8 cellular contexts compared by ENCODE assay signal in genomic region chr1:32335619-32335950, GRCh38. TPM values are rescaled to one million over a fixed set of nuclear protein-coding genes. Genes with fewer than 3 reads are reported as not detected.
A peak's percentile ranks its signal among the peaks of the same experiment; 100 is the strongest.
DNase-seq lines count a peak whose midpoint lies in the region; ATAC-seq and TF ChIP-seq lines count a peak whose summit lies in the region.
"Had no signal": no experiment of that assay in that cellular context is flagged by ENCODE, and none has a peak within 500 bp of the region (broad histone marks: within the 10 kb centered on the region; RNA-seq: fewer than 3 reads in every experiment).

No MANE protein-coding gene starts in this region.

- peak overlapping the region; percentile 75 for H3K4me3 Mint-ChIP-seq in stimulated activated effector memory CD8-positive, alpha-beta T cell treated with anti-CD3 and anti-CD28 coated beads, Interleukin-12 subunit alpha, Interleukin-12 subunit beta, amount 100 ng/mL, for 72 hours

- H3K27ac ChIP-seq in left ventricle myocardium inferior (replicated peaks) = peak overlapping the region; percentile 79

- intact Hi-C loops in left ventricle myocardium inferior (cut with micrococcal nuclease) = no loop called here

- H3K27ac Mint-ChIP-seq in stimulated activated effector memory CD8-positive, alpha-beta T cell treated with anti-CD3 and anti-CD28 coated beads, Interleukin-12 subunit alpha, Interleukin-12 subunit beta, amount 100 ng/mL, for 72 hours = no peak overlapping the region

- peak; percentile 3 for ATAC-seq in stimulated activated effector memory CD8-positive, alpha-beta T cell treated with anti-CD3 and anti-CD28 coated beads, Interleukin-12 subunit alpha, Interleukin-12 subunit beta, amount 100 ng/mL, for 72 hours

- H3K36me3 ChIP-seq in NT2/D1 (ENCODE audit: insufficient read depth, insufficient read length, low read length) = peaks cover 47% of the 10 kb centered on the region
- H3K36me3 ChIP-seq in left ventricle myocardium inferior = peaks cover 30% of the 10 kb centered on the region

- H3K36me3 Mint-ChIP-seq in stimulated activated effector memory CD8-positive, alpha-beta T cell treated with anti-CD3 and anti-CD28 coated beads, Interleukin-12 subunit alpha, Interleukin-12 subunit beta, amount 100 ng/mL, for 72 hours = peaks cover 47% of the 10 kb centered on the region

- H3K9me3 ChIP-seq in NT2/D1 (ENCODE audit: insufficient read depth, low read length) (no peaks in the 10 kb centered on the region), left ventricle myocardium inferior (replicated peaks) (no peaks in the 10 kb centered on the region)

- TF ChIP-seq CTCF in GM20000 (IDR thresholded peaks at IDR 0.05; ENCODE audit: extremely low read depth, missing control alignments) (no peak), left ventricle myocardium inferior (IDR thresholded peaks at IDR 0.05; ENCODE audit: borderline replicate concordance) (no peak)

- H3K27me3 ChIP-seq in NT2/D1 (ENCODE audit: insufficient read depth, insufficient read length) (peaks cover 10% of the 10 kb centered on the region), left ventricle myocardium inferior (ENCODE audit: low read depth) (no peaks in the 10 kb centered on the region)

- DNase-seq in GM20000 (ENCODE audit: low spot score) (peak; percentile 52), NT2/D1 (ENCODE audit: low read depth, low spot score) (no peak), left ventricle myocardium inferior (no peak), pons (ENCODE audit: low spot score) (no peak), NCI-H748 (lab: John Stamatoyannopoulos, UW; ENCODE audit: unreplicated experiment) (no peak)
- no peak for DNase-seq in stimulated activated effector memory CD8-positive, alpha-beta T cell treated with anti-CD3 and anti-CD28 coated beads, Interleukin-12 subunit alpha, Interleukin-12 subunit beta, amount 100 ng/mL, for 72 hours (ENCODE audit: low spot score in 2 of 2)
- DNase-seq in stimulated activated CD4-positive, alpha-beta T cell treated with anti-CD3 and anti-CD28 coated beads, Interleukin-2, amount 100 ng/mL, for 48 hours = no peak

- H3K9me3 Mint-ChIP-seq in stimulated activated effector memory CD8-positive, alpha-beta T cell treated with anti-CD3 and anti-CD28 coated beads, Interleukin-12 subunit alpha, Interleukin-12 subunit beta, amount 100 ng/mL, for 72 hours = no peaks in the 10 kb centered on the region
- H3K9me3 Mint-ChIP-seq: stimulated activated naive CD8-positive, alpha-beta T cell treated with anti-CD3 and anti-CD28 coated beads, Interleukin-15, Interleukin-2, amounts not matched to agents 100 ng/mL and 50 ng/mL, for 24 hours had no signal

- peak overlapping the region; percentile 98 for H3K9ac ChIP-seq in NT2/D1 (ENCODE audit: insufficient read length, low read depth)

- peaks cover 32% of the 10 kb centered on the region for H3K4me1 ChIP-seq in NT2/D1 (ENCODE audit: insufficient read depth, insufficient read length)
- H3K4me1 ChIP-seq in left ventricle myocardium inferior = peaks cover 50% of the 10 kb centered on the region

- H3K4me3 ChIP-seq in NT2/D1 (ENCODE audit: insufficient read length, low read depth) (peak overlapping the region; percentile 83), left ventricle myocardium inferior (peak overlapping the region; percentile 73)

- peaks cover 53% of the 10 kb centered on the region for H3K4me1 Mint-ChIP-seq in stimulated activated effector memory CD8-positive, alpha-beta T cell treated with anti-CD3 and anti-CD28 coated beads, Interleukin-12 subunit alpha, Interleukin-12 subunit beta, amount 100 ng/mL, for 72 hours

RNA-seq across cellular contexts. Expression of gene MARCKSL1, which starts 0.4 kb away (rescaled TPM):
- total RNA-seq in left ventricle myocardium inferior = 10.0 TPM

RNA-seq across cellular contexts. Expression of gene FAM229A, which starts 26.7 kb away (rescaled TPM):
- 2.1 TPM for total RNA-seq in left ventricle myocardium inferior

RNA-seq across cellular contexts. Expression of gene TSSK3, which starts 26.8 kb away (rescaled TPM):
- 2.1 TPM for total RNA-seq in left ventricle myocardium inferior

RNA-seq across cellular contexts. Expression of gene HDAC1, which starts 43.7 kb away (rescaled TPM):
- total RNA-seq in left ventricle myocardium inferior = 40.4 TPM

RNA-seq across cellular contexts. Expression of gene BSDC1, which starts 58.7 kb away (rescaled TPM):
- total RNA-seq in left ventricle myocardium inferior = 44.9 TPM
